In the genomic region with DNA sequence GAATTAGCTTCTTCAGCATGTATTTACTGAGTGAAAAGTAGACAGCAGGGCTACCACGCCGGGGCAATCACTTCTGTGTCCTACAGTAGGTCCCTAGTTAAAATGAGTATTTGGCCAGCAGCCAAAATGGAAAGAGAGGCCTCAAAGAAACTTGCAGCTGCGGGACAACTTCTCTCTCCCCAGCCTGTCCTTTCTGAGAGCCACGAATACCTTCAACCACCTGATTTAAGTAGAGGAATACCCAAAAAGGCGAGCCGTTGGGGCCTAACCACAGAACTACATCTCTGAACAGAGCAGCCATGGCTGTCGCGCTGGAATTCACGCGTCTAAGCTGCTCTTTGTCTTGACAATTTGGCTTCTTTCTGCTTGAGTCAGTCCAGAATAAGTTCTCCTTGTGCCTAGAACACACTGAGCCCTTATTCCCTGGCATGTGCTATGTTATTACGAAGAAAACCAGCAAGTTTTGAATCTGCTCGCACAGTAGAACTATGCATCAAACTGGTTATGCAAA, we compare ENCODE assay signal across 1 cellular context.
TF ChIP-seq lines count a peak whose summit lies in the region.

No MANE protein-coding gene starts in this region.

TF ChIP-seq in HepG2, 621 proteins besides CTCF, POLR2A, EP300 and RAD21 (continued from another document):
- TF ChIP-seq ZHX2 (IDR thresholded peaks at IDR 0.05; ENCODE audit: low read depth) (0 out of 2 replicates have a peak, but pooled peaks have one; percentile 28), ZHX2 (CRISPR knock-in tag; IDR thresholded peaks at IDR 0.05; ENCODE audit: borderline replicate concordance) (no peak)
